Comparison of ENCODE assay signal across 8 cellular contexts in genomic region chr18:11553098-11553940, GRCh38. TPM values are rescaled to one million over a fixed set of nuclear protein-coding genes. Genes with fewer than 3 reads are reported as not detected.
DNase-seq lines count a peak whose midpoint lies in the region; ATAC-seq and TF ChIP-seq lines count a peak whose summit lies in the region.

No MANE protein-coding gene starts in this region.

- intact Hi-C loops in left lung (cut with DNase I): no loop called here

- H3K27me3 ChIP-seq in DND-41 (ENCODE audit: insufficient read depth, low read length, poor library complexity) (no peaks in the 10 kb centered on the region), left lung (peaks cover 3 to 15% of the 10 kb centered on the region in 2 donors)

- H4K20me1 ChIP-seq in DND-41 (ENCODE audit: insufficient read depth, low read length): no peaks in the 10 kb centered on the region

- ATAC-seq in DND-41 (ENCODE audit: insufficient read depth, low read depth): peak; percentile 95
- peak; percentile 56 for ATAC-seq in GM21423 (IDR thresholded peaks at IDR 0.05; ENCODE audit: unreplicated experiment)
- peak; percentile 93 for ATAC-seq in left lung
- no peak for ATAC-seq in HG02840 (IDR thresholded peaks at IDR 0.05; ENCODE audit: low FRiP score, unreplicated experiment)

- no peak overlapping the region for H3K4me3 Mint-ChIP-seq in chondrocyte (ENCODE audit: unreplicated experiment)

- no peak overlapping the region for H3K27ac ChIP-seq in DND-41 (ENCODE audit: low read length)
- no peak overlapping the region for H3K27ac ChIP-seq in left lung

- H3K4me1 ChIP-seq in DND-41 (ENCODE audit: insufficient read depth, low read length) (no peaks in the 10 kb centered on the region), left lung (no peaks in the 10 kb centered on the region)

- no peaks in the 10 kb centered on the region for H3K9me3 Mint-ChIP-seq in chondrocyte (ENCODE audit: low read depth)

- no peak overlapping the region for H3K9ac ChIP-seq in DND-41 (ENCODE audit: low read depth, low read length)

- H3K36me3 ChIP-seq in DND-41 (ENCODE audit: insufficient read depth, low read length) (no peaks in the 10 kb centered on the region), left lung (no peaks in the 10 kb centered on the region)

- H3K27me3 Mint-ChIP-seq in chondrocyte (ENCODE audit: low read depth): peaks cover 2% of the 10 kb centered on the region

- no peak overlapping the region for H3K27ac Mint-ChIP-seq in chondrocyte (ENCODE audit: unreplicated experiment)

- peak; percentile 98 for TF ChIP-seq CTCF in DND-41 (IDR thresholded peaks at IDR 0.05; ENCODE audit: borderline replicate concordance, extremely low read depth, low read length, poor library complexity, severe bottlenecking)
- peak; percentile 94 for TF ChIP-seq CTCF in LNCAP (IDR thresholded peaks at IDR 0.05)
- TF ChIP-seq CTCF in chondrocyte (IDR thresholded peaks at IDR 0.05): peak; percentile 97
- peak; percentile 82 to 94 for TF ChIP-seq CTCF in left lung (IDR thresholded peaks at IDR 0.05)

- no peaks in the 10 kb centered on the region for H3K9me3 ChIP-seq in DND-41 (ENCODE audit: insufficient read depth, low read length, severe bottlenecking)
- H3K9me3 ChIP-seq in left lung: no peaks in the 10 kb centered on the region

- H3K36me3 Mint-ChIP-seq in chondrocyte (ENCODE audit: low read depth): no peaks in the 10 kb centered on the region

- no peak overlapping the region for H3K4me2 ChIP-seq in DND-41 (ENCODE audit: insufficient read depth, low read length)

- peak; percentile 68 for DNase-seq in DND-41
- peak; percentile 60 for DNase-seq in SHP77 treated with DMSO at 0.1 percent for 48 hours (lab: John Stamatoyannopoulos, UW)
- no peak for DNase-seq in chondrocyte (ENCODE audit: low spot score)
- DNase-seq in left lung: no peak
- peak; percentile 26 for DNase-seq in stromal cell of bone marrow (ENCODE audit: low read depth)

- no peak overlapping the region for H2AFZ ChIP-seq in DND-41 (ENCODE audit: low read depth, low read length)

- H3K4me3 ChIP-seq in DND-41 (ENCODE audit: low read depth in 1 of 2, low read length in 2 of 2): no peak overlapping the region
- no peak overlapping the region for H3K4me3 ChIP-seq in left lung

- H3K79me2 ChIP-seq in DND-41 (ENCODE audit: insufficient read depth, low read length): no peaks in the 10 kb centered on the region

- H3K4me1 Mint-ChIP-seq in chondrocyte (ENCODE audit: low read depth): peaks cover 2% of the 10 kb centered on the region

RNA-seq across cellular contexts. Expression of gene SLC35G4, which starts 56.1 kb away (rescaled TPM):
- not detected in 3 replicates for total RNA-seq in chondrocyte
- not detected for total RNA-seq in left lung

Comparison
In these comparisons a context has a peak if more than half of its experiments do, and no peak if none do; other contexts are left out.
1. DNase-seq: peak in DND-41 (single experiment), SHP77 treated with DMSO at 0.1 percent for 48 hours (single experiment) and stromal cell of bone marrow (single experiment); none in chondrocyte (single experiment) and left lung (0 of 2).
2. Peak in every context shown above with its lines, with median percentiles within 50 percentile points of each other: CTCF ChIP-seq.